ENCODE assay signal across 24 cellular contexts in genomic region chr3:178181784-178182183, GRCh38.
DNase-seq lines count a peak whose midpoint lies in the region; ATAC-seq and TF ChIP-seq lines count a peak whose summit lies in the region.
"Had no signal": no experiment of that assay in that cellular context is flagged by ENCODE, and none has a peak within 500 bp of the region (broad histone marks: within the 10 kb centered on the region; RNA-seq: fewer than 3 reads in every experiment).

No MANE protein-coding gene starts in this region.

- TF ChIP-seq CTCF in left ventricle myocardium inferior (IDR thresholded peaks at IDR 0.05; ENCODE audit: borderline replicate concordance) (no peak), right atrium auricular region (IDR thresholded peaks at IDR 0.05) (no peak), fibroblast of lung (conservative IDR thresholded peaks at IDR 0.05 in 1 of 2, IDR thresholded peaks at IDR 0.05 in 1 of 2; ENCODE audit: low read depth in 1 of 2, low read length in 2 of 2) (no peak), mucosa of descending colon (IDR thresholded peaks at IDR 0.05) (no peak)

- H3K4me1 ChIP-seq in left ventricle myocardium inferior = peaks cover 12% of the 10 kb centered on the region
- peaks cover 0 to 13% of the 10 kb centered on the region in 2 donors for H3K4me1 ChIP-seq in right atrium auricular region
- peaks cover 2% of the 10 kb centered on the region for H3K4me1 ChIP-seq in fibroblast of lung (ENCODE audit: control insufficient read depth, extremely low read depth, insufficient read depth, low read length)
- no peaks in the 10 kb centered on the region for H3K4me1 ChIP-seq in mucosa of descending colon (ENCODE audit: low read depth)
- H3K4me1 ChIP-seq: breast epithelium had no signal

- H3K4me2 ChIP-seq in fibroblast of lung (ENCODE audit: extremely low read depth, insufficient read depth, low read length) = no peak overlapping the region

- H3K27me3 ChIP-seq in left ventricle myocardium inferior (ENCODE audit: low read depth) (no peaks in the 10 kb centered on the region), right atrium auricular region (no peaks in the 10 kb centered on the region), fibroblast of lung (ENCODE audit: control insufficient read depth, insufficient read depth, low read length) (no peaks in the 10 kb centered on the region)
- H3K27me3 ChIP-seq: breast epithelium, heart left ventricle had no signal

- H4K20me1 ChIP-seq in fibroblast of lung (ENCODE audit: control insufficient read depth, extremely low read depth, insufficient read depth, low read length) = no peaks in the 10 kb centered on the region

- peak overlapping the region; percentile 38 for H2AFZ ChIP-seq in fibroblast of lung (ENCODE audit: low read length)

- H3K9me3 ChIP-seq in left ventricle myocardium inferior (replicated peaks) (no peaks in the 10 kb centered on the region), right atrium auricular region (no peaks in the 10 kb centered on the region), fibroblast of lung (ENCODE audit: control insufficient read depth, insufficient read depth, low read depth, low read length) (no peaks in the 10 kb centered on the region), mucosa of descending colon (no peaks in the 10 kb centered on the region)
- H3K9me3 ChIP-seq: breast epithelium, heart left ventricle had no signal

- H3K79me2 ChIP-seq in fibroblast of lung (ENCODE audit: control insufficient read depth, insufficient read depth, low read length) = no peaks in the 10 kb centered on the region

- H3K9ac ChIP-seq in fibroblast of lung (ENCODE audit: insufficient read depth, low read length) = no peak overlapping the region

- H3K27ac ChIP-seq in left ventricle myocardium inferior (replicated peaks) (peak overlapping the region; percentile 29), right atrium auricular region (peak overlapping the region in 1 of 2 donors; percentile 62), fibroblast of lung (ENCODE audit: insufficient read depth, low read length) (no peak overlapping the region)
- H3K27ac ChIP-seq: breast epithelium, RWPE1, SK-N-MC had no signal

- H3K4me3 ChIP-seq in left ventricle myocardium inferior (no peak overlapping the region), right atrium auricular region (no peak overlapping the region), fibroblast of lung (replicated peaks in 1 of 4; ENCODE audit: control extremely low read depth in 1 of 4, insufficient read depth in 1 of 4, low read depth in 3 of 4, low read length in 4 of 4) (no peak overlapping the region), mucosa of descending colon (no peak overlapping the region)
- H3K4me3 ChIP-seq: breast epithelium, heart left ventricle, SK-N-MC had no signal

- intact Hi-C loops in left ventricle myocardium inferior (cut with micrococcal nuclease) = no loop called here
- intact Hi-C loops in mucosa of descending colon (cut with DNase I, micrococcal nuclease) = no loop called here

- H3K36me3 ChIP-seq in left ventricle myocardium inferior (no peaks in the 10 kb centered on the region), right atrium auricular region (no peaks in the 10 kb centered on the region), fibroblast of lung (ENCODE audit: control insufficient read depth, insufficient read depth, low read length) (no peaks in the 10 kb centered on the region), mucosa of descending colon (ENCODE audit: low read depth) (no peaks in the 10 kb centered on the region)
- H3K36me3 ChIP-seq: breast epithelium, heart left ventricle had no signal

- DNase-seq in left ventricle myocardium inferior (no peak), right atrium auricular region (ENCODE audit: low spot score) (no peak), NCI-H82 (lab: John Stamatoyannopoulos, UW) (peak; percentile 79), fibroblast of lung (ENCODE audit: low read depth in 2 of 2) (no peak), GF-D8 (lab: John Stamatoyannopoulos, UW) (no peak), mucosa of descending colon (no peak)
- DNase-seq: activated CD4-positive, alpha-beta T cell treated with anti-CD3 and anti-CD28 coated beads for 1 hour; activated CD8-positive, alpha-beta T cell treated with anti-CD3 and anti-CD28 coated beads for 36 hours; activated naive CD4-positive, alpha-beta T cell treated with anti-CD3 and anti-CD28 coated beads, Interleukin-2, amount 50 U/mL, for 16 hours; amniotic stem cell; CD8-positive, alpha-beta memory T cell; DMS153; effector CD4-positive, alpha-beta T cell; NCI-H1092; NCI-H2029 treated with DMSO at 0.1 percent for 48 hours; NCI-H526; stimulated activated naive CD8-positive, alpha-beta T cell treated with anti-CD3 and anti-CD28 coated beads, Interleukin-15, Interleukin-2, amounts not matched to agents 100 U/mL and 50 U/mL, for 24 hours; T-helper 17 cell had no signal

- no peak for ATAC-seq in mucosa of descending colon
- no peak for ATAC-seq in GM21367 (IDR thresholded peaks at IDR 0.05; ENCODE audit: unreplicated experiment)
- ATAC-seq: activated CD8-positive, alpha-beta T cell treated with anti-CD3 and anti-CD28 coated beads for 36 hours; activated T-helper 17 cell treated with anti-CD3 and anti-CD28 coated beads, Interleukin-2, amount 50 U/mL, for 72 hours; stimulated activated naive CD8-positive, alpha-beta T cell treated with anti-CD3 and anti-CD28 coated beads, Interleukin-15, Interleukin-2, amounts not matched to agents 100 U/mL and 50 U/mL, for 24 hours; T-helper 17 cell had no signal
